ENCODE assay signal across 8 cellular contexts in the genomic region with DNA sequence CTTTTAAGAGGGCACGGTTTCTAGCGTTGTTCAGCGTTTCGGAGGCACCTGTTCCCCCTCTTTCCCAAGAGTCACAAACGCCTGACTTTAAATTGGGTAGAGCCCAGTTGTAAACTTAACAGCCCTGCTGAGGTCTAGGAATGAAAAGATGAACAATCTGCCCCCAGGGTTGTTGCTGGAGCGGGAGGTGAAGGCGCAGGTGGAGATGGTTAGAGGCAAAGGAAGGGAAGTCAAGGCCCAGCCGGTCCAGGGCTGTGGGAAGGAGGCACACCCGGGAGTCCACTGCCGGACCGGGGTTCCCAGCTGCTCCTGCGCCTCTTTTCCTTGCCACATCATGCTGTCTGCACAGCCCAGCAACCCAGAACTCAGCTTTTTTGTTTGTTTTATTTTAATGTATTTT. TPM values are rescaled to one million over a fixed set of nuclear protein-coding genes. Genes with fewer than 3 reads are reported as not detected.
DNase-seq lines count a peak whose midpoint lies in the region; ATAC-seq lines count a peak whose summit lies in the region.

No MANE protein-coding gene starts in this region.

- H3K36me3 Mint-ChIP-seq in activated naive CD8-positive, alpha-beta T cell treated with anti-CD3 and anti-CD28 coated beads for 36 hours: no peaks in the 10 kb centered on the region

- DNase-seq in DMS53 (lab: John Stamatoyannopoulos, UW) (peak; percentile 37), DMS53 treated with DMSO at 0.1 percent for 48 hours (lab: John Stamatoyannopoulos, UW; ENCODE audit: unreplicated experiment) (no peak), iPS-NIHi11 (ENCODE audit: low spot score) (peak; percentile 26), hippocampal formation (lab: John Stamatoyannopoulos, UW) (no peak), AG08396 (ENCODE audit: low spot score) (no peak), NCI-H226 (no peak)
- DNase-seq in activated naive CD8-positive, alpha-beta T cell treated with anti-CD3 and anti-CD28 coated beads for 36 hours: no peak
- DNase-seq in stimulated activated naive CD8-positive, alpha-beta T cell treated with anti-CD3 and anti-CD28 coated beads, Interleukin-15, amount 100 ng/mL, for 72 hours: no peak

- no peaks in the 10 kb centered on the region for H3K9me3 Mint-ChIP-seq in activated naive CD8-positive, alpha-beta T cell treated with anti-CD3 and anti-CD28 coated beads for 36 hours
- no peaks in the 10 kb centered on the region for H3K9me3 Mint-ChIP-seq in stimulated activated naive CD8-positive, alpha-beta T cell treated with anti-CD3 and anti-CD28 coated beads, Interleukin-15, amount 100 ng/mL, for 72 hours

- H3K4me3 Mint-ChIP-seq in activated naive CD8-positive, alpha-beta T cell treated with anti-CD3 and anti-CD28 coated beads for 36 hours: peak overlapping the region; percentile 82
- H3K4me3 Mint-ChIP-seq in stimulated activated naive CD8-positive, alpha-beta T cell treated with anti-CD3 and anti-CD28 coated beads, Interleukin-15, amount 100 ng/mL, for 72 hours: peak overlapping the region; percentile 84 to 90

- peaks cover 46% of the 10 kb centered on the region for H3K4me1 Mint-ChIP-seq in activated naive CD8-positive, alpha-beta T cell treated with anti-CD3 and anti-CD28 coated beads for 36 hours
- H3K4me1 Mint-ChIP-seq in stimulated activated naive CD8-positive, alpha-beta T cell treated with anti-CD3 and anti-CD28 coated beads, Interleukin-15, amount 100 ng/mL, for 72 hours: peaks cover 53% of the 10 kb centered on the region

- ATAC-seq in stimulated activated naive CD8-positive, alpha-beta T cell treated with anti-CD3 and anti-CD28 coated beads, Interleukin-15, amount 100 ng/mL, for 72 hours: no peak

- peaks cover 6% of the 10 kb centered on the region for H3K27me3 Mint-ChIP-seq in activated naive CD8-positive, alpha-beta T cell treated with anti-CD3 and anti-CD28 coated beads for 36 hours
- no peaks in the 10 kb centered on the region for H3K27me3 Mint-ChIP-seq in stimulated activated naive CD8-positive, alpha-beta T cell treated with anti-CD3 and anti-CD28 coated beads, Interleukin-15, amount 100 ng/mL, for 72 hours

- peak overlapping the region; percentile 70 for H3K27ac Mint-ChIP-seq in activated naive CD8-positive, alpha-beta T cell treated with anti-CD3 and anti-CD28 coated beads for 36 hours
- peak overlapping the region in 1 of 2 donors; percentile 63 for H3K27ac Mint-ChIP-seq in stimulated activated naive CD8-positive, alpha-beta T cell treated with anti-CD3 and anti-CD28 coated beads, Interleukin-15, amount 100 ng/mL, for 72 hours

RNA-seq across cellular contexts. Expression of gene PRXL2A, which starts 0.8 kb away (rescaled TPM):
- 10 to 100 TPM; 23.3 to 24.5 TPM for total RNA-seq in activated naive CD8-positive, alpha-beta T cell treated with anti-CD3 and anti-CD28 coated beads for 36 hours

RNA-seq across cellular contexts. Expression of gene TSPAN14, which starts 45.0 kb away (rescaled TPM):
- 10 to 100 TPM; 39.6 to 40.4 TPM for total RNA-seq in activated naive CD8-positive, alpha-beta T cell treated with anti-CD3 and anti-CD28 coated beads for 36 hours

RNA-seq across cellular contexts. Expression of gene DYDC2, which starts 52.5 kb away (rescaled TPM):
- total RNA-seq in activated naive CD8-positive, alpha-beta T cell treated with anti-CD3 and anti-CD28 coated beads for 36 hours: under 1 TPM in 1 of 2 experiments, not detected in 1; 0.42 TPM

RNA-seq across cellular contexts. Expression of gene DYDC1, which starts 52.6 kb away (rescaled TPM):
- total RNA-seq in activated naive CD8-positive, alpha-beta T cell treated with anti-CD3 and anti-CD28 coated beads for 36 hours: not detected

Comparison
In these comparisons a context has a peak if more than half of its experiments do, and no peak if none do; other contexts are left out.
1. DNase-seq: peak in DMS53 (single experiment) and iPS-NIHi11 (single experiment); none in DMS53 treated with DMSO at 0.1 percent for 48 hours (single experiment), activated naive CD8-positive, alpha-beta T cell treated with anti-CD3 and anti-CD28 coated beads for 36 hours (single experiment), stimulated activated naive CD8-positive, alpha-beta T cell treated with anti-CD3 and anti-CD28 coated beads, Interleukin-15, amount 100 ng/mL, for 72 hours (0 of 2), hippocampal formation (0 of 2), AG08396 (single experiment) and NCI-H226 (single experiment).